19 cellular contexts compared by ENCODE assay signal in the genomic region with DNA sequence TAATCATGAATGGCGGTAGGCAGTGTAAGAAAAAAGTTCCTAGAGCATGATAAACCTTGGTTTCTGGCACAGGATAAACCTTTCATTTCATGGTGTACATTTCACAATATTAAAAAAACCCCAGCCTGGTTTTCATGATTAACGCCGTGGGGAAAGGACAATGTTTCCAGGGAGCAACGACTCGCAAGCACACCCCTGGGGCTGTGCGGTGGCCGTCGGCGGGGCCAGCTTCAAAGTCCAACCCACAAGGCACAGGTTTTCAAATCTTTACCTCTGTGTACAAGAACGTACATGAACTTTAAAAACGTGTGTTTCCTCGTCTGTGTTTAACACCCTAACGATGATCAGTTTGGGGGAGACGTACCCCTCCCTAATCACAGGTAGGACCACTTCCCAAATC.
"Had no signal": no experiment of that assay in that cellular context is flagged by ENCODE, and none has a peak within 500 bp of the region (broad histone marks: within the 10 kb centered on the region; RNA-seq: fewer than 3 reads in every experiment).

No MANE protein-coding gene starts in this region.

- H3K4me3 ChIP-seq: gastrocnemius medialis, heart right ventricle, psoas muscle, right lobe of liver, suprapubic skin, thyroid gland, uterus had no signal

- H3K4me1 Mint-ChIP-seq: naive B cell, nephron had no signal

- H3K4me3 Mint-ChIP-seq: naive B cell; nephron; stimulated activated effector memory CD8-positive, alpha-beta T cell treated with anti-CD3 and anti-CD28 coated beads, Interleukin-12 subunit alpha, Interleukin-12 subunit beta, amount 100 ng/mL, for 72 hours; type B pancreatic cell had no signal

- H3K4me1 ChIP-seq: gastrocnemius medialis, psoas muscle, right lobe of liver, suprapubic skin, thyroid gland, uterus had no signal

- ATAC-seq: esophagus mucosa; gastrocnemius medialis; heart right ventricle; psoas muscle; stimulated activated effector memory CD8-positive, alpha-beta T cell treated with anti-CD3 and anti-CD28 coated beads, Interleukin-12 subunit alpha, Interleukin-12 subunit beta, amount 100 ng/mL, for 72 hours; stimulated activated naive CD8-positive, alpha-beta T cell treated with anti-CD3 and anti-CD28 coated beads, Interleukin-15, Interleukin-2, amounts not matched to agents 100 U/mL and 50 U/mL, for 24 hours had no signal

- H3K27ac Mint-ChIP-seq: nephron; stimulated activated effector memory CD8-positive, alpha-beta T cell treated with anti-CD3 and anti-CD28 coated beads, Interleukin-12 subunit alpha, Interleukin-12 subunit beta, amount 100 ng/mL, for 72 hours; type B pancreatic cell had no signal

- H3K9me3 Mint-ChIP-seq: naive B cell; nephron; stimulated activated effector memory CD8-positive, alpha-beta T cell treated with anti-CD3 and anti-CD28 coated beads, Interleukin-12 subunit alpha, Interleukin-12 subunit beta, amount 100 ng/mL, for 72 hours; type B pancreatic cell had no signal

- H3K27me3 Mint-ChIP-seq: naive B cell, type B pancreatic cell had no signal

- DNase-seq: effector memory CD4-positive, alpha-beta T cell; gastrocnemius medialis; heart right ventricle; hypothalamus; kidney glomerular epithelial cell; naive B cell; psoas muscle; retina; right lobe of liver; stimulated activated CD4-positive, alpha-beta T cell treated with anti-CD3 and anti-CD28 coated beads, Interleukin-4, amount 100 ng/mL, for 1 hour; stimulated activated CD8-positive, alpha-beta memory T cell treated with anti-CD3 and anti-CD28 coated beads, Interleukin-4, amount 100 ng/mL, for 48 hours; stimulated activated naive CD8-positive, alpha-beta T cell treated with anti-CD3 and anti-CD28 coated beads, Interleukin-15, Interleukin-2, amounts not matched to agents 100 U/mL and 50 U/mL, for 24 hours; thyroid gland; uterus had no signal

- H3K36me3 ChIP-seq: uterus had no signal

- H3K9me3 ChIP-seq: gastrocnemius medialis, heart right ventricle, psoas muscle, right lobe of liver, suprapubic skin, thyroid gland, uterus had no signal

- H3K27me3 ChIP-seq: gastrocnemius medialis, heart right ventricle, right lobe of liver, suprapubic skin, thyroid gland, uterus had no signal

- H3K27ac ChIP-seq: gastrocnemius medialis, heart right ventricle, psoas muscle, right lobe of liver, suprapubic skin, thyroid gland, uterus had no signal
